8 cellular contexts compared by ENCODE assay signal in the genomic region with DNA sequence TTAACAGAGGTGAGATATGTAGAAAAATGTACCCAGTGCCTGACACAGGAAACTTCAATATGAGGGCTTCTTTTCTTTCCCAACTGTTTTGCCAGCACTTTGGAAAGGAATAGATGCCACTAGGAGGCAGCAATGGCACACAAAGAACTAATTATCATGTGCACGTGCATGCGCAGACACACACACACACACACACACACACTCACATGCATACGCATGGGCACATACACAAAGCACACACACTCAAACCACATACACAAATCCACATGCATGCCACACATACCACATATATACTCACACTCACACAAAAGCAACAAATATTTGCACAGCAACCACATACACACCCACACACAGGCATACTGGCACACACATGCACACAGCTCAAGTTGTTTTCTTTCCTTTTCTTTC. TPM values are rescaled to one million over a fixed set of nuclear protein-coding genes. Genes with fewer than 3 reads are reported as not detected.
DNase-seq lines count a peak whose midpoint lies in the region; ATAC-seq and TF ChIP-seq lines count a peak whose summit lies in the region.

No MANE protein-coding gene starts in this region.

- no peaks in the 10 kb centered on the region for H3K36me3 Mint-ChIP-seq in GM23338 (ENCODE audit: low read depth)

- H3F3A ChIP-seq in GM23338 (replicated peaks; ENCODE audit: low read depth): no peaks in the 10 kb centered on the region

- H3K9me2 ChIP-seq in GM23338 (ENCODE audit: insufficient read depth): 0 out of 2 replicates have a peak, but pooled peaks cover 4% of the 10 kb centered on the region

- H3K9me3 Mint-ChIP-seq in GM23338: no peaks in the 10 kb centered on the region

- peak; percentile 67 for ATAC-seq in GM23338
- peak; percentile 62 for ATAC-seq in foreskin keratinocyte
- no peak for ATAC-seq in HG03432 (IDR thresholded peaks at IDR 0.05; ENCODE audit: unreplicated experiment)
- ATAC-seq in GM18909 (IDR thresholded peaks at IDR 0.05; ENCODE audit: poor library complexity, unreplicated experiment): no peak

- H3K4me3 Mint-ChIP-seq in GM23338: no peak overlapping the region

- DNase-seq in AG09309 (ENCODE audit: low read depth) (peak; percentile 52), GM23338 (ENCODE audit: low spot score) (peak; percentile 80), NCI-H524 treated with DMSO at 0.1 percent for 48 hours (lab: John Stamatoyannopoulos, UW) (peak; percentile 53), activated T-cell treated with anti-CD3 and anti-CD28 coated beads for 4 hours (peak; percentile 36), foreskin keratinocyte (peak; percentile 44 to 68), putamen (ENCODE audit: low spot score) (peak; percentile 12)

- H3K27ac ChIP-seq in GM23338 (ENCODE audit: low read depth) (no peak overlapping the region), foreskin keratinocyte (no peak overlapping the region)

- peak overlapping the region; percentile 63; the same call in 1 of the 2 replicates for H3K27ac Mint-ChIP-seq in GM23338

- no peak overlapping the region for H3K4me3 ChIP-seq in AG09309 (ENCODE audit: control insufficient read depth, low read depth, low read length)
- H3K4me3 ChIP-seq in GM23338: no peak overlapping the region

- H3K36me3 ChIP-seq in GM23338 (ENCODE audit: insufficient read depth): no peaks in the 10 kb centered on the region

- no peaks in the 10 kb centered on the region; the same call in 1 of the 2 replicates for H4K20me1 ChIP-seq in GM23338 (replicated peaks; ENCODE audit: insufficient read depth)

- peak; percentile 76 for TF ChIP-seq CTCF in AG09309 (IDR thresholded peaks at IDR 0.05; ENCODE audit: control insufficient read depth, insufficient read depth, low read depth, low read length, missing control alignments)
- peak; percentile 71 to 89 for TF ChIP-seq CTCF in GM23338 (conservative IDR thresholded peaks at IDR 0.05; ENCODE audit: low read depth in 2 of 2)
- TF ChIP-seq CTCF in foreskin keratinocyte (conservative IDR thresholded peaks at IDR 0.05): peak; percentile 86

- H3K4me1 ChIP-seq in GM23338 (ENCODE audit: insufficient read depth) (no peaks in the 10 kb centered on the region), foreskin keratinocyte (no peaks in the 10 kb centered on the region)

- no peaks in the 10 kb centered on the region for H3K79me2 ChIP-seq in GM23338 (replicated peaks; ENCODE audit: insufficient read depth)

- H2AFZ ChIP-seq in GM23338: no peak overlapping the region

- peaks cover 7% of the 10 kb centered on the region for H3K27me3 Mint-ChIP-seq in GM23338 (ENCODE audit: insufficient read depth, low read depth, poor library complexity)

- H3K4me2 ChIP-seq in GM23338: no peak overlapping the region

- H3K27me3 ChIP-seq in GM23338 (ENCODE audit: insufficient read depth): no peaks in the 10 kb centered on the region
- no peaks in the 10 kb centered on the region for H3K27me3 ChIP-seq in foreskin keratinocyte

- H3K4me1 Mint-ChIP-seq in GM23338: no peaks in the 10 kb centered on the region

TF ChIP-seq in GM23338, 12 proteins besides CTCF, POLR2A, EP300 and RAD21:
- 0 out of 2 replicates have a peak, but pooled peaks have one; percentile 41 for TF ChIP-seq CREB1 (CRISPR knock-in tag; IDR thresholded peaks at IDR 0.05; ENCODE audit: low read depth)
- TF ChIP-seq, protein P1, sequence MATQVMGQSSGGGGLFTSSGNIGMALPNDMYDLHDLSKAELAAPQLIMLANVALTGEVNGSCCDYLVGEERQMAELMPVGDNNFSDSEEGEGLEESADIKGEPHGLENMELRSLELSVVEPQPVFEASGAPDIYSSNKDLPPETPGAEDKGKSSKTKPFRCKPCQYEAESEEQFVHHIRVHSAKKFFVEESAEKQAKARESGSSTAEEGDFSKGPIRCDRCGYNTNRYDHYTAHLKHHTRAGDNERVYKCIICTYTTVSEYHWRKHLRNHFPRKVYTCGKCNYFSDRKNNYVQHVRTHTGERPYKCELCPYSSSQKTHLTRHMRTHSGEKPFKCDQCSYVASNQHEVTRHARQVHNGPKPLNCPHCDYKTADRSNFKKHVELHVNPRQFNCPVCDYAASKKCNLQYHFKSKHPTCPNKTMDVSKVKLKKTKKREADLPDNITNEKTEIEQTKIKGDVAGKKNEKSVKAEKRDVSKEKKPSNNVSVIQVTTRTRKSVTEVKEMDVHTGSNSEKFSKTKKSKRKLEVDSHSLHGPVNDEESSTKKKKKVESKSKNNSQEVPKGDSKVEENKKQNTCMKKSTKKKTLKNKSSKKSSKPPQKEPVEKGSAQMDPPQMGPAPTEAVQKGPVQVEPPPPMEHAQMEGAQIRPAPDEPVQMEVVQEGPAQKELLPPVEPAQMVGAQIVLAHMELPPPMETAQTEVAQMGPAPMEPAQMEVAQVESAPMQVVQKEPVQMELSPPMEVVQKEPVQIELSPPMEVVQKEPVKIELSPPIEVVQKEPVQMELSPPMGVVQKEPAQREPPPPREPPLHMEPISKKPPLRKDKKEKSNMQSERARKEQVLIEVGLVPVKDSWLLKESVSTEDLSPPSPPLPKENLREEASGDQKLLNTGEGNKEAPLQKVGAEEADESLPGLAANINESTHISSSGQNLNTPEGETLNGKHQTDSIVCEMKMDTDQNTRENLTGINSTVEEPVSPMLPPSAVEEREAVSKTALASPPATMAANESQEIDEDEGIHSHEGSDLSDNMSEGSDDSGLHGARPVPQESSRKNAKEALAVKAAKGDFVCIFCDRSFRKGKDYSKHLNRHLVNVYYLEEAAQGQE (IDR thresholded peaks at IDR 0.05; ENCODE audit: unreplicated experiment): no peak
- TF ChIP-seq, protein P2, sequence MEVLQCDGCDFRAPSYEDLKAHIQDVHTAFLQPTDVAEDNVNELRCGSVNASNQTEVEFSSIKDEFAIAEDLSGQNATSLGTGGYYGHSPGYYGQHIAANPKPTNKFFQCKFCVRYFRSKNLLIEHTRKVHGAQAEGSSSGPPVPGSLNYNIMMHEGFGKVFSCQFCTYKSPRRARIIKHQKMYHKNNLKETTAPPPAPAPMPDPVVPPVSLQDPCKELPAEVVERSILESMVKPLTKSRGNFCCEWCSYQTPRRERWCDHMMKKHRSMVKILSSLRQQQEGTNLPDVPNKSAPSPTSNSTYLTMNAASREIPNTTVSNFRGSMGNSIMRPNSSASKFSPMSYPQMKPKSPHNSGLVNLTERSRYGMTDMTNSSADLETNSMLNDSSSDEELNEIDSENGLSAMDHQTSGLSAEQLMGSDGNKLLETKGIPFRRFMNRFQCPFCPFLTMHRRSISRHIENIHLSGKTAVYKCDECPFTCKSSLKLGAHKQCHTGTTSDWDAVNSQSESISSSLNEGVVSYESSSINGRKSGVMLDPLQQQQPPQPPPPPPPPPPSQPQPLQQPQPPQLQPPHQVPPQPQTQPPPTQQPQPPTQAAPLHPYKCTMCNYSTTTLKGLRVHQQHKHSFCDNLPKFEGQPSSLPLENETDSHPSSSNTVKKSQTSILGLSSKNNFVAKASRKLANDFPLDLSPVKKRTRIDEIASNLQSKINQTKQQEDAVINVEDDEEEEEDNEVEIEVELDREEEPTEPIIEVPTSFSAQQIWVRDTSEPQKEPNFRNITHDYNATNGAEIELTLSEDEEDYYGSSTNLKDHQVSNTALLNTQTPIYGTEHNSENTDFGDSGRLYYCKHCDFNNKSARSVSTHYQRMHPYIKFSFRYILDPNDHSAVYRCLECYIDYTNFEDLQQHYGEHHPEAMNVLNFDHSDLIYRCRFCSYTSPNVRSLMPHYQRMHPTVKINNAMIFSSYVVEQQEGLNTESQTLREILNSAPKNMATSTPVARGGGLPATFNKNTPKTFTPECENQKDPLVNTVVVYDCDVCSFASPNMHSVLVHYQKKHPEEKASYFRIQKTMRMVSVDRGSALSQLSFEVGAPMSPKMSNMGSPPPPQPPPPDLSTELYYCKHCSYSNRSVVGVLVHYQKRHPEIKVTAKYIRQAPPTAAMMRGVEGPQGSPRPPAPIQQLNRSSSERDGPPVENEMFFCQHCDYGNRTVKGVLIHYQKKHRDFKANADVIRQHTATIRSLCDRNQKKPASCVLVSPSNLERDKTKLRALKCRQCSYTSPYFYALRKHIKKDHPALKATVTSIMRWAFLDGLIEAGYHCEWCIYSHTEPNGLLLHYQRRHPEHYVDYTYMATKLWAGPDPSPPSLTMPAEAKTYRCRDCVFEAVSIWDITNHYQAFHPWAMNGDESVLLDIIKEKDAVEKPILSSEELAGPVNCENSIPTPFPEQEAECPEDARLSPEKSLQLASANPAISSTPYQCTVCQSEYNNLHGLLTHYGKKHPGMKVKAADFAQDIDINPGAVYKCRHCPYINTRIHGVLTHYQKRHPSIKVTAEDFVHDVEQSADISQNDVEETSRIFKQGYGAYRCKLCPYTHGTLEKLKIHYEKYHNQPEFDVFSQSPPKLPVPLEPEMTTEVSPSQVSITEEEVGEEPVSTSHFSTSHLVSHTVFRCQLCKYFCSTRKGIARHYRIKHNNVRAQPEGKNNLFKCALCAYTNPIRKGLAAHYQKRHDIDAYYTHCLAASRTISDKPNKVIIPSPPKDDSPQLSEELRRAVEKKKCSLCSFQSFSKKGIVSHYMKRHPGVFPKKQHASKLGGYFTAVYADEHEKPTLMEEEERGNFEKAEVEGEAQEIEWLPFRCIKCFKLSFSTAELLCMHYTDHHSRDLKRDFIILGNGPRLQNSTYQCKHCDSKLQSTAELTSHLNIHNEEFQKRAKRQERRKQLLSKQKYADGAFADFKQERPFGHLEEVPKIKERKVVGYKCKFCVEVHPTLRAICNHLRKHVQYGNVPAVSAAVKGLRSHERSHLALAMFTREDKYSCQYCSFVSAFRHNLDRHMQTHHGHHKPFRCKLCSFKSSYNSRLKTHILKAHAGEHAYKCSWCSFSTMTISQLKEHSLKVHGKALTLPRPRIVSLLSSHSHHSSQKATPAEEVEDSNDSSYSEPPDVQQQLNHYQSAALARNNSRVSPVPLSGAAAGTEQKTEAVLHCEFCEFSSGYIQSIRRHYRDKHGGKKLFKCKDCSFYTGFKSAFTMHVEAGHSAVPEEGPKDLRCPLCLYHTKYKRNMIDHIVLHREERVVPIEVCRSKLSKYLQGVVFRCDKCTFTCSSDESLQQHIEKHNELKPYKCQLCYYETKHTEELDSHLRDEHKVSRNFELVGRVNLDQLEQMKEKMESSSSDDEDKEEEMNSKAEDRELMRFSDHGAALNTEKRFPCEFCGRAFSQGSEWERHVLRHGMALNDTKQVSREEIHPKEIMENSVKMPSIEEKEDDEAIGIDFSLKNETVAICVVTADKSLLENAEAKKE (CRISPR knock-in tag; IDR thresholded peaks at IDR 0.05): no peak
TF ChIP-seq in GM23338: peak in this region for 1.

RNA-seq across cellular contexts. Expression of a gene that starts 8.8 kb away (rescaled TPM):
- total RNA-seq in GM23338 (2014; rRNA removed; shearing (Covaris generic)): 3.7 and 4.0 TPM in 2 replicates
- 2.6 and 4.3 TPM in 2 replicates for polyA plus RNA-seq in GM23338 (2016; fragmentation: Nextera tagmentation; extraction: Ambion mirVana)
- 1.9 and 2.0 TPM in 2 replicates for total RNA-seq in foreskin keratinocyte
- 0.74 and 0.88 TPM in 2 replicates for polyA plus RNA-seq in foreskin keratinocyte

RNA-seq across cellular contexts. Expression of a gene that starts 28.5 kb away (rescaled TPM):
- not detected in 2 replicates for total RNA-seq in GM23338 (2014; rRNA removed; shearing (Covaris generic))
- polyA plus RNA-seq in GM23338 (2016; fragmentation: Nextera tagmentation; extraction: Ambion mirVana) (not detected in 2 replicates), foreskin keratinocyte (not detected in 2 replicates)
- not detected in 2 replicates for total RNA-seq in foreskin keratinocyte

Comparison
In these comparisons a context has a peak if more than half of its experiments do, and no peak if none do; other contexts are left out.
1. DNase-seq: peak in every context shown above with its lines; median percentile 80 in GM23338; 56 in foreskin keratinocyte; 53 in NCI-H524 treated with DMSO at 0.1 percent for 48 hours; 52 in AG09309; 36 in activated T-cell treated with anti-CD3 and anti-CD28 coated beads for 4 hours; 12 in putamen.
2. ATAC-seq: peak in GM23338 (single experiment) and foreskin keratinocyte (single experiment); none in HG03432 (single experiment) and GM18909 (single experiment).
3. Peak in every context shown above with its lines, with median percentiles within 50 percentile points of each other: CTCF ChIP-seq.